9 cellular contexts compared by ENCODE assay signal in genomic region chr17:51029568-51030463, GRCh38.
A peak's percentile ranks its signal among the peaks of the same experiment; 100 is the strongest.
DNase-seq lines count a peak whose midpoint lies in the region; ATAC-seq and TF ChIP-seq lines count a peak whose summit lies in the region.
"Had no signal": no experiment of that assay in that cellular context is flagged by ENCODE, and none has a peak within 500 bp of the region (broad histone marks: within the 10 kb centered on the region; RNA-seq: fewer than 3 reads in every experiment).

No MANE protein-coding gene starts in this region.

- DNase-seq in MCF 10A (ENCODE audit: unreplicated experiment) (no peak), mammary epithelial cell (no peak), kidney glomerular epithelial cell (lab: John Stamatoyannopoulos, UW) (peak; percentile 7), uterus (no peak), hypothalamus (lab: John Stamatoyannopoulos, UW) (no peak)
- DNase-seq in activated CD8-positive, alpha-beta T cell treated with anti-CD3 and anti-CD28 coated beads for 36 hours = no peak
- DNase-seq: retina had no signal

- no peaks in the 10 kb centered on the region for H3K4me1 ChIP-seq in mammary epithelial cell (ENCODE audit: insufficient read depth, low read length)
- no peaks in the 10 kb centered on the region for H3K4me1 ChIP-seq in uterus

- dilution Hi-C loops in mammary epithelial cell (cut with HindIII; ENCODE audit: low sequenced_read_pairs) = no loop called here

- POLR2A ChIA-PET in MCF 10A (lab: Yijun Ruan, JAX) = interaction anchor here (0.8 to 1.5 kb wide), 6 partner anchors 12 to 135 kb away, joined by 3 to 6 read pairs (median 3); partner anchors contain the start of genes NME1 and SPAG9
- POLR2A ChIA-PET in activated CD8-positive, alpha-beta T cell treated with anti-CD3 and anti-CD28 coated beads for 36 hours (lab: Charles Lee) = no interaction called here

- H2AFZ ChIP-seq in mammary epithelial cell (ENCODE audit: low read depth, low read length) = no peak overlapping the region

- no peak overlapping the region for H3K4me2 ChIP-seq in mammary epithelial cell (ENCODE audit: insufficient read depth, low read depth, low read length)

- peaks cover 2% of the 10 kb centered on the region for H3K36me3 Mint-ChIP-seq in MCF 10A (ENCODE audit: insufficient read depth, unreplicated experiment)
- peaks cover 18% of the 10 kb centered on the region for H3K36me3 Mint-ChIP-seq in activated CD8-positive, alpha-beta T cell treated with anti-CD3 and anti-CD28 coated beads for 36 hours (ENCODE audit: low read depth)

- H3K4me1 Mint-ChIP-seq in MCF 10A (ENCODE audit: insufficient read depth, unreplicated experiment) = peaks cover 5% of the 10 kb centered on the region
- peaks cover 27% of the 10 kb centered on the region for H3K4me1 Mint-ChIP-seq in activated CD8-positive, alpha-beta T cell treated with anti-CD3 and anti-CD28 coated beads for 36 hours (ENCODE audit: low read depth)

- H3K4me3 Mint-ChIP-seq in MCF 10A (ENCODE audit: unreplicated experiment) = peak overlapping the region; percentile 56
- peak overlapping the region; percentile 44 for H3K4me3 Mint-ChIP-seq in activated CD8-positive, alpha-beta T cell treated with anti-CD3 and anti-CD28 coated beads for 36 hours

- H3K27me3 ChIP-seq in mammary epithelial cell (ENCODE audit: insufficient read depth, low read length) = no peaks in the 10 kb centered on the region
- H3K27me3 ChIP-seq in uterus = no peaks in the 10 kb centered on the region

- BruUV-seq in MCF 10A (replicated peaks; lab: Mats Ljungman, UMichigan) (no TSS peak), mammary epithelial cell (replicated peaks; lab: Mats Ljungman, UMichigan) (no TSS peak)

- peak overlapping the region; percentile 79 for H3K27ac Mint-ChIP-seq in MCF 10A (ENCODE audit: low read depth, unreplicated experiment)
- peak overlapping the region; percentile 84 for H3K27ac Mint-ChIP-seq in activated CD8-positive, alpha-beta T cell treated with anti-CD3 and anti-CD28 coated beads for 36 hours

- peak; percentile 67 for ATAC-seq in activated CD8-positive, alpha-beta T cell treated with anti-CD3 and anti-CD28 coated beads for 36 hours
- ATAC-seq in GM18867 (IDR thresholded peaks at IDR 0.05; ENCODE audit: unreplicated experiment) = no peak
- no peak for ATAC-seq in GM21786 (IDR thresholded peaks at IDR 0.05; ENCODE audit: unreplicated experiment)

- CTCF ChIA-PET in MCF 10A (lab: Yijun Ruan, JAX) (interaction anchor here (0.8 to 1.6 kb wide), 3 partner anchors 9 to 26 kb away, joined by 3 to 5 read pairs (median 4); no protein-coding TSS in a partner anchor), mammary epithelial cell (lab: Charles Lee; ENCODE audit: low non-redundant PET) (interaction anchor here (0.5 kb wide), 1 partner anchor 124 kb away, joined by 3 read pairs; the partner anchor contains the start of gene NME1)
- CTCF ChIA-PET in activated CD8-positive, alpha-beta T cell treated with anti-CD3 and anti-CD28 coated beads for 36 hours (lab: Charles Lee) = interaction anchor here (0.5 to 2.8 kb wide), 2 partner anchors 49 to 123 kb away, joined by 3 to 11 read pairs; partner anchors contain the start of gene NME1

- no peaks in the 10 kb centered on the region for H4K20me1 ChIP-seq in mammary epithelial cell (ENCODE audit: insufficient read depth, low read length)

- no peaks in the 10 kb centered on the region for H3K27me3 Mint-ChIP-seq in MCF 10A (ENCODE audit: insufficient read depth, unreplicated experiment)
- H3K27me3 Mint-ChIP-seq in activated CD8-positive, alpha-beta T cell treated with anti-CD3 and anti-CD28 coated beads for 36 hours = no peaks in the 10 kb centered on the region

- in situ Hi-C loops in mammary epithelial cell (cut with MboI; ENCODE audit: low sequenced_read_pairs in 2 of 2) = no loop called here

- H3K36me3 ChIP-seq in mammary epithelial cell (ENCODE audit: insufficient read depth, low read length) (no peaks in the 10 kb centered on the region), uterus (no peaks in the 10 kb centered on the region)

- 97% methylated on average over 3 of the region's 3 CpGs for WGBS in mammary epithelial cell (ENCODE audit: low coverage, missing lambda C conversion rate)

- H3K79me2 ChIP-seq in mammary epithelial cell (ENCODE audit: insufficient read depth, low read length) = peaks cover under 1% of the 10 kb centered on the region

- H3K9me3 Mint-ChIP-seq in MCF 10A (ENCODE audit: unreplicated experiment) = no peaks in the 10 kb centered on the region
- no peaks in the 10 kb centered on the region for H3K9me3 Mint-ChIP-seq in activated CD8-positive, alpha-beta T cell treated with anti-CD3 and anti-CD28 coated beads for 36 hours

- no peak overlapping the region for H3K27ac ChIP-seq in mammary epithelial cell (ENCODE audit: insufficient read depth, low read depth, low read length)
- H3K27ac ChIP-seq in uterus = peak overlapping the region; percentile 51 to 72

- no peak for TF ChIP-seq CTCF in MCF 10A (IDR thresholded peaks at IDR 0.05; ENCODE audit: unreplicated experiment)
- TF ChIP-seq CTCF in mammary epithelial cell (conservative IDR thresholded peaks at IDR 0.05 in 1 of 2, IDR thresholded peaks at IDR 0.05 in 1 of 2; ENCODE audit: extremely low read depth in 1 of 2, insufficient read depth in 1 of 2, low read depth in 1 of 2, low read length in 2 of 2) = no peak
- no peak for TF ChIP-seq CTCF in activated CD8-positive, alpha-beta T cell treated with anti-CD3 and anti-CD28 coated beads for 36 hours (IDR thresholded peaks at IDR 0.05)
- no peak for TF ChIP-seq CTCF in uterus (IDR thresholded peaks at IDR 0.05)

- no peak for TF ChIP-seq POLR2A in uterus (IDR thresholded peaks at IDR 0.05)

- H3K9me3 ChIP-seq in mammary epithelial cell (replicated peaks; ENCODE audit: insufficient read depth, low read length) (no peaks in the 10 kb centered on the region), uterus (no peaks in the 10 kb centered on the region)

- no peak overlapping the region for H3K9ac ChIP-seq in mammary epithelial cell (ENCODE audit: insufficient read depth, low read length)

- intact Hi-C loops in MCF 10A (cut with micrococcal nuclease) = no loop called here
- intact Hi-C loops in mammary epithelial cell (cut with micrococcal nuclease) = no loop called here
- intact Hi-C loops in activated CD8-positive, alpha-beta T cell treated with anti-CD3 and anti-CD28 coated beads for 36 hours (cut with micrococcal nuclease) = no loop called here
- intact Hi-C loops in uterus (cut with DNase I; ENCODE audit: low total_unique reads) = no loop called here

- H3K4me3 ChIP-seq in mammary epithelial cell (replicated peaks in 1 of 3; ENCODE audit: insufficient read depth in 1 of 3, low read depth in 2 of 3, low read length in 3 of 3) = no peak overlapping the region
- no peak overlapping the region for H3K4me3 ChIP-seq in uterus
